In genomic region chr7:100394077-100394476, GRCh38 we compare ENCODE assay signal across 1 cellular context.
TF ChIP-seq lines count a peak whose summit lies in the region.

No MANE protein-coding gene starts in this region.

TF ChIP-seq in K562, 482 proteins besides CTCF, POLR2A, EP300 and RAD21:
- TF ChIP-seq SRSF9 (IDR thresholded peaks at IDR 0.05; ENCODE audit: borderline replicate concordance, low read depth, low read length) (no peak), ZNF316 (IDR thresholded peaks at IDR 0.05) (peak; percentile 70), WHSC1 (IDR thresholded peaks at IDR 0.05; ENCODE audit: low read length) (no peak), ZNF696 (CRISPR knock-in tag; conservative IDR thresholded peaks at IDR 0.05) (no peak), KDM2B (CRISPR knock-in tag; IDR thresholded peaks at IDR 0.05) (no peak), ZNF764 (CRISPR knock-in tag; IDR thresholded peaks at IDR 0.05; ENCODE audit: low read depth) (no peak), NCOR1 (IDR thresholded peaks at IDR 0.05) (no peak), C11orf30 (IDR thresholded peaks at IDR 0.05; ENCODE audit: low read depth) (peak; percentile 42; the same call in 1 of the 2 replicates)
